1 cellular context compared by ENCODE assay signal in the genomic region with DNA sequence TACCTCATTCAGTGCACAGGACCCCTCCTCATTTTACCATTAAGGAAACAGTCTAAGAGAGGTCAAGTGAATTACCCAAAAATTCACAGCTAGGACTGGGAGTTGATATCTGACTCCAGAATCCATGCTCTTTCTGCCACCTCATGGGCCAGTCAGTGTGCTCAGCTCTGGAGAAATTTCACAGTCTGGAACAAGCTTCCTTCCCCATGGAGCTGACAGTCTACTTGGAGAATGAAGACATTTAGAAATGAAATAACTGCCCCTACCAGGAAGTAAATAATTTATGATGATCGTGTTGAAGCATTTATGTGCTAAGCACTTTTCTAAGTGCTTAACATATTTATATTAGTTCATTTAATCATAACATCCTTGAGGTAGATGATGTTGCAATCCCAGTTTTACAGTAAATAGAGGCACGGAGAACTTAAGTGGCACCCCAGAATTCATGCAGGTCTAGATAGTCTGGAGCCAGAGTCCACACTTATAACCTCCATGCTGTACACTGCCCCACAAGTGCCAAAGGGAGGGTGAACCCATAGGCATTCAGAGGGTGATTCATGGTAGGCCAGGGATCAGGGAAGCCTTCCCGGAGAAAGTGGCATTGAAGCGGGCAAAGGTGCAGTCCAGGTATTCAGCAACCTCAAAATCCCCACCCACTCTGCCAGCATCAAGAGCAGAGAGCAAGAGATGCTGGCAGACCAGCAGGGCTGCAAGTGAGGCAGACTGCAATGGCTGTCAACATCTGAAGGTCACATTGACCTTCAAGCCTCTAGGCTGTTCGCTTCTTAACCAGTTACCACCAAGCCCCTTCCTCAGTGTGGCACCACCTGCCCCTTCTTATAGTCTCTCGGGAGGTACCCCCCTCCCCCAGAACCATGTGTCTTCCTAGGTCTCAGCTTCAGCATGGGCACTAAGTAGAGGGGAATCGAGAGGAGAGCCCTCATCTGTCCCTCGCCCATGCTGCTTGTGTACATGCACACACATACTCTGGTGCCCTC.
TF ChIP-seq lines count a peak whose summit lies in the region.

No MANE protein-coding gene starts in this region.

TF ChIP-seq in GM23338, 12 proteins besides CTCF, POLR2A, EP300 and RAD21 (continued from another document):
- no peak for TF ChIP-seq JUNB (IDR thresholded peaks at IDR 0.05; ENCODE audit: unreplicated experiment)
- no peak for TF ChIP-seq STAT1 (IDR thresholded peaks at IDR 0.05; ENCODE audit: unreplicated experiment)
- no peak for TF ChIP-seq ZNF462 (CRISPR knock-in tag; IDR thresholded peaks at IDR 0.05)
- TF ChIP-seq EZH2 (IDR thresholded peaks at IDR 0.05; ENCODE audit: low read depth, unreplicated experiment): no peak
- no peak for TF ChIP-seq REST (IDR thresholded peaks at IDR 0.05; ENCODE audit: unreplicated experiment)
- TF ChIP-seq NANOG (IDR thresholded peaks at IDR 0.05; ENCODE audit: borderline replicate concordance): no peak
- TF ChIP-seq ZNF331 (CRISPR knock-in tag; IDR thresholded peaks at IDR 0.05; ENCODE audit: low read depth): no peak
- no peak for TF ChIP-seq ZNF114 (CRISPR knock-in tag; IDR thresholded peaks at IDR 0.05)
- TF ChIP-seq EZH2phosphoT487 (IDR thresholded peaks at IDR 0.05; ENCODE audit: unreplicated experiment): no peak
- TF ChIP-seq ETS1 (IDR thresholded peaks at IDR 0.05): no peak
